ENCODE assay signal across 21 cellular contexts in genomic region chr7:112350596-112350995, GRCh38.
DNase-seq lines count a peak whose midpoint lies in the region; ATAC-seq, FAIRE-seq and TF ChIP-seq lines count a peak whose summit lies in the region.
"Had no signal": no experiment of that assay in that cellular context is flagged by ENCODE, and none has a peak within 500 bp of the region (broad histone marks: within the 10 kb centered on the region; RNA-seq: fewer than 3 reads in every experiment).

No MANE protein-coding gene starts in this region.

- CTCF ChIA-PET in HepG2 (lab: Yijun Ruan, JAX; ENCODE audit: low intra/inter-chr PET ratio, low total read pairs): no interaction called here

- intact Hi-C loops in HepG2 (cut with micrococcal nuclease; ENCODE audit: unreplicated experiment) (no loop called here), right lobe of liver (cut with DNase I) (no loop called here)

- no TSS peak for BruUV-seq in HepG2 (replicated peaks; lab: Mats Ljungman, UMichigan)

- no peaks in the 10 kb centered on the region for H3K36me3 ChIP-seq in HepG2 (replicated peaks in 1 of 2; ENCODE audit: control insufficient read depth in 1 of 2, insufficient read depth in 2 of 2, low read length in 2 of 2)
- no peaks in the 10 kb centered on the region for H3K36me3 ChIP-seq in right lobe of liver
- no peaks in the 10 kb centered on the region for H3K36me3 ChIP-seq in Peyer's patch

- H3K27ac ChIP-seq in HepG2 (ENCODE audit: extremely low read length, insufficient read depth, low read length) (no peak overlapping the region), right lobe of liver (no peak overlapping the region), Peyer's patch (no peak overlapping the region)
- H3K27ac ChIP-seq: BLaER1, HL-60, RWPE1 had no signal

- H2AFZ ChIP-seq in HepG2 (ENCODE audit: low read length): no peak overlapping the region

- WGBS in HepG2 (ENCODE audit: low lambda C conversion rate): 80% methylated on average over 1 of the region's 1 CpG
- WGBS in right lobe of liver (ENCODE audit: insufficient coverage, low coverage, low lambda C conversion rate, missing lambda C conversion rate): 100% methylated on average over 1 of the region's 1 CpG

- no peak for TF ChIP-seq POLR2A in HepG2 (IDR thresholded peaks at IDR 0.05; ENCODE audit: insufficient read depth in 1 of 2, low read depth in 2 of 2, low read length in 2 of 2)
- TF ChIP-seq POLR2A in right lobe of liver (IDR thresholded peaks at IDR 0.05): no peak
- no peak for TF ChIP-seq POLR2A in Peyer's patch (IDR thresholded peaks at IDR 0.05)

- no peak for TF ChIP-seq EP300 in HepG2 (IDR thresholded peaks at IDR 0.05; ENCODE audit: low read depth in 2 of 2, low read length in 2 of 2)
- TF ChIP-seq EP300 in HepG2 (CRISPR knock-in tag; IDR thresholded peaks at IDR 0.05; ENCODE audit: borderline replicate concordance): no peak

- DNase-seq in NCI-H1092 treated with DMSO at 0.1 percent for 48 hours (lab: John Stamatoyannopoulos, UW) (peak; percentile 7), NCI-H1092 (lab: John Stamatoyannopoulos, UW) (no peak), HepG2 (ENCODE audit: low spot score) (no peak), right lobe of liver (no peak), NCI-H748 (lab: John Stamatoyannopoulos, UW; ENCODE audit: unreplicated experiment) (peak; percentile 34), EL (no peak), Peyer's patch (no peak)
- DNase-seq: CD4-positive, CD25-positive, alpha-beta regulatory T cell; Kasumi-1; NCI-H1105 treated with DMSO at 0.1 percent for 48 hours; NCI-H1694; NCI-H2081; NCI-H446 treated with DMSO at 0.1 percent for 48 hours; NCI-H774; SHP77 had no signal

- no peak overlapping the region for H3K4me3 ChIP-seq in HepG2 (replicated peaks in 1 of 3; ENCODE audit: insufficient read depth in 1 of 3, low read depth in 2 of 3, low read length in 3 of 3)
- no peak overlapping the region for H3K4me3 ChIP-seq in right lobe of liver
- H3K4me3 ChIP-seq in Peyer's patch: no peak overlapping the region
- H3K4me3 ChIP-seq: BLaER1 had no signal

- H3K9me3 ChIP-seq in HepG2 (ENCODE audit: low read length) (no peaks in the 10 kb centered on the region), right lobe of liver (no peaks in the 10 kb centered on the region), Peyer's patch (no peaks in the 10 kb centered on the region)
- H3K9me3 ChIP-seq: BLaER1 had no signal

- ATAC-seq in HepG2 (no peak), right lobe of liver (no peak)
- ATAC-seq: HCT116 had no signal

- H3K4me2 ChIP-seq in HepG2 (ENCODE audit: low read depth, low read length): no peak overlapping the region
- H3K4me2 ChIP-seq: BLaER1 had no signal

- H3K4me1 ChIP-seq in HepG2 (ENCODE audit: insufficient read depth, low read length) (no peaks in the 10 kb centered on the region), right lobe of liver (no peaks in the 10 kb centered on the region), Peyer's patch (no peaks in the 10 kb centered on the region)
- H3K4me1 ChIP-seq: BLaER1 had no signal

- POLR2A ChIA-PET in HepG2 (lab: Yijun Ruan, JAX): no interaction called here

- TF ChIP-seq CTCF in HepG2 (CRISPR knock-in tag; IDR thresholded peaks at IDR 0.05) (no peak), right lobe of liver (IDR thresholded peaks at IDR 0.05) (no peak), Peyer's patch (IDR thresholded peaks at IDR 0.05) (no peak)

- no peak for TF ChIP-seq RAD21 in HepG2 (CRISPR knock-in tag; IDR thresholded peaks at IDR 0.05)

- no peak for FAIRE-seq in HepG2 (lab: Jason Lieb, UNC)
- FAIRE-seq: D721Med, GM12892 had no signal

- H4K20me1 ChIP-seq in HepG2 (ENCODE audit: insufficient read depth, low read length): no peaks in the 10 kb centered on the region
- H4K20me1 ChIP-seq: BLaER1 had no signal

- H3K9ac ChIP-seq in HepG2 (ENCODE audit: insufficient read depth, low read depth, low read length): no peak overlapping the region
- H3K9ac ChIP-seq: BLaER1 had no signal

- H3K27me3 ChIP-seq in HepG2 (ENCODE audit: control insufficient read depth in 1 of 2, insufficient read depth in 2 of 2, low read length in 2 of 2) (no peaks in the 10 kb centered on the region), right lobe of liver (no peaks in the 10 kb centered on the region), Peyer's patch (no peaks in the 10 kb centered on the region)
- H3K27me3 ChIP-seq: BLaER1 had no signal

- in situ Hi-C loops in HepG2 (cut with HindIII; ENCODE audit: extremely low pct_ligation_motif_present, low pct_unique_long_range_greater_than_20kb): no loop called here

- no peaks in the 10 kb centered on the region for H3K79me2 ChIP-seq in HepG2 (ENCODE audit: insufficient read depth, low read length)

TF ChIP-seq in HepG2, 621 proteins besides CTCF, POLR2A, EP300 and RAD21:
- TF ChIP-seq ZNF775 (CRISPR knock-in tag; IDR thresholded peaks at IDR 0.05; ENCODE audit: borderline replicate concordance): no peak
- TF ChIP-seq ZKSCAN5 (CRISPR knock-in tag; IDR thresholded peaks at IDR 0.05): no peak
- TF ChIP-seq ASH2L (IDR thresholded peaks at IDR 0.05; ENCODE audit: insufficient read length, low read depth, low read length): no peak
- TF ChIP-seq DDIT3 (CRISPR knock-in tag; IDR thresholded peaks at IDR 0.05): no peak
- TF ChIP-seq ZNF646 (CRISPR knock-in tag; IDR thresholded peaks at IDR 0.05): no peak
- TF ChIP-seq ZEB1 (IDR thresholded peaks at IDR 0.05; ENCODE audit: insufficient replicate concordance, low read depth): no peak
- TF ChIP-seq MAFF (IDR thresholded peaks at IDR 0.05; ENCODE audit: low read depth, low read length): 0 out of 2 replicates have a peak, but pooled peaks have one; percentile 39
- TF ChIP-seq MAFK (conservative IDR thresholded peaks at IDR 0.05 in 1 of 2, IDR thresholded peaks at IDR 0.05 in 1 of 2; ENCODE audit: low read length in 2 of 2): peak; percentile 51 to 61; a peak in 3 of 4 replicates
- no peak for TF ChIP-seq ZNF274 (CRISPR knock-in tag; IDR thresholded peaks at IDR 0.05)
- no peak for TF ChIP-seq HNRNPL (IDR thresholded peaks at IDR 0.05; ENCODE audit: low read depth, low read length)
- TF ChIP-seq ZSCAN31 (CRISPR knock-in tag; IDR thresholded peaks at IDR 0.05; ENCODE audit: low read depth): no peak
TF ChIP-seq in HepG2: peak in this region for 2.

Comparison
In these comparisons a context has a peak if more than half of its experiments do, and no peak if none do; other contexts are left out.
1. DNase-seq: peak in NCI-H1092 treated with DMSO at 0.1 percent for 48 hours (single experiment) and NCI-H748 (single experiment); none in NCI-H1092 (single experiment), HepG2 (single experiment), right lobe of liver (0 of 3), EL (single experiment) and Peyer's patch (0 of 3).